Comparison of ENCODE assay signal across 1 cellular context in the genomic region with DNA sequence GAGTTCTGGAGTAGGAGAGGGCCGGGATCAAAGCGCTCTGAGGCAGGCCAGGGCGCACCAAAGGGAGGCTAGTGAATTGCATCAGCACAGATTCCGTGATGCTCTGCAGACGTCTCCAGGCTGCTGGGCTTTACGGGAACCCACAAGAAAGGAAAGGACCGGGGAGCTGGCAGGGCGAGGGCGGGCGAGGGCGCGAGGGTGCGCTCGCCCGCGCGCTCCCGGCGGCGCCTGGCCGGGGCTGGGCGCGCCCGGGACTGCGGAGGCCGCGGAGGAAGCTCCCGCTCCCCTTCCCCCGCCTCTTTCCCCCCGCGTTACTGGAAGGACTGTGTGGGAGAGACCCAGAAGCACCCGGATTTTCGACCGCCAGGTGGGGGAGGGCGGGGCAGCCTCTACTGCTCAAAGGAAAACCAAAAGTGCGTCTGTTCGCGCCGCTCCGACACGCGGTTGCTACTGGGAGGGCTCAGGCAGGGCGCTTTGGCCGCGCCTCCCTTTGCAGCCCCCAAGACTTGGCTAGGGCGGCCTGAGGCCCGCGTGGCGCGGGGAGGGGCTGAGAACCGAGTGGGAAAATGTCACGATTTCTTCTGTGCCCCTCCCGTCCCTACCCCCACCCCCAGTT.
TF ChIP-seq lines count a peak whose summit lies in the region.

No MANE protein-coding gene starts in this region.

TF ChIP-seq in GM12878, 131 proteins besides CTCF, POLR2A, EP300 and RAD21 (continued from another document):
- TF ChIP-seq, protein P1, sequence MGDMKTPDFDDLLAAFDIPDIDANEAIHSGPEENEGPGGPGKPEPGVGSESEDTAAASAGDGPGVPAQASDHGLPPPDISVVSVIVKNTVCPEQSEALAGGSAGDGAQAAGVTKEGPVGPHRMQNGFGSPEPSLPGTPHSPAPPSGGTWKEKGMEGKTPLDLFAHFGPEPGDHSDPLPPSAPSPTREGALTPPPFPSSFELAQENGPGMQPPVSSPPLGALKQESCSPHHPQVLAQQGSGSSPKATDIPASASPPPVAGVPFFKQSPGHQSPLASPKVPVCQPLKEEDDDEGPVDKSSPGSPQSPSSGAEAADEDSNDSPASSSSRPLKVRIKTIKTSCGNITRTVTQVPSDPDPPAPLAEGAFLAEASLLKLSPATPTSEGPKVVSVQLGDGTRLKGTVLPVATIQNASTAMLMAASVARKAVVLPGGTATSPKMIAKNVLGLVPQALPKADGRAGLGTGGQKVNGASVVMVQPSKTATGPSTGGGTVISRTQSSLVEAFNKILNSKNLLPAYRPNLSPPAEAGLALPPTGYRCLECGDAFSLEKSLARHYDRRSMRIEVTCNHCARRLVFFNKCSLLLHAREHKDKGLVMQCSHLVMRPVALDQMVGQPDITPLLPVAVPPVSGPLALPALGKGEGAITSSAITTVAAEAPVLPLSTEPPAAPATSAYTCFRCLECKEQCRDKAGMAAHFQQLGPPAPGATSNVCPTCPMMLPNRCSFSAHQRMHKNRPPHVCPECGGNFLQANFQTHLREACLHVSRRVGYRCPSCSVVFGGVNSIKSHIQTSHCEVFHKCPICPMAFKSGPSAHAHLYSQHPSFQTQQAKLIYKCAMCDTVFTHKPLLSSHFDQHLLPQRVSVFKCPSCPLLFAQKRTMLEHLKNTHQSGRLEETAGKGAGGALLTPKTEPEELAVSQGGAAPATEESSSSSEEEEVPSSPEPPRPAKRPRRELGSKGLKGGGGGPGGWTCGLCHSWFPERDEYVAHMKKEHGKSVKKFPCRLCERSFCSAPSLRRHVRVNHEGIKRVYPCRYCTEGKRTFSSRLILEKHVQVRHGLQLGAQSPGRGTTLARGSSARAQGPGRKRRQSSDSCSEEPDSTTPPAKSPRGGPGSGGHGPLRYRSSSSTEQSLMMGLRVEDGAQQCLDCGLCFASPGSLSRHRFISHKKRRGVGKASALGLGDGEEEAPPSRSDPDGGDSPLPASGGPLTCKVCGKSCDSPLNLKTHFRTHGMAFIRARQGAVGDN (IDR thresholded peaks at IDR 0.05), result 0 out of 2 replicates have a peak, but pooled peaks have one; percentile 11
- peak; percentile 90; the same call in 1 of the 2 replicates for TF ChIP-seq ASH2L (IDR thresholded peaks at IDR 0.05; ENCODE audit: borderline replicate concordance, low read depth)
- TF ChIP-seq RUNX3 (IDR thresholded peaks at IDR 0.05; ENCODE audit: low read length), result no peak
- peak; percentile 28; the same call in 1 of the 2 replicates for TF ChIP-seq DPF2 (IDR thresholded peaks at IDR 0.05)
- 0 out of 2 replicates have a peak, but pooled peaks have one; percentile 62 for TF ChIP-seq RBBP5 (conservative IDR thresholded peaks at IDR 0.05)
- TF ChIP-seq, protein P2, sequence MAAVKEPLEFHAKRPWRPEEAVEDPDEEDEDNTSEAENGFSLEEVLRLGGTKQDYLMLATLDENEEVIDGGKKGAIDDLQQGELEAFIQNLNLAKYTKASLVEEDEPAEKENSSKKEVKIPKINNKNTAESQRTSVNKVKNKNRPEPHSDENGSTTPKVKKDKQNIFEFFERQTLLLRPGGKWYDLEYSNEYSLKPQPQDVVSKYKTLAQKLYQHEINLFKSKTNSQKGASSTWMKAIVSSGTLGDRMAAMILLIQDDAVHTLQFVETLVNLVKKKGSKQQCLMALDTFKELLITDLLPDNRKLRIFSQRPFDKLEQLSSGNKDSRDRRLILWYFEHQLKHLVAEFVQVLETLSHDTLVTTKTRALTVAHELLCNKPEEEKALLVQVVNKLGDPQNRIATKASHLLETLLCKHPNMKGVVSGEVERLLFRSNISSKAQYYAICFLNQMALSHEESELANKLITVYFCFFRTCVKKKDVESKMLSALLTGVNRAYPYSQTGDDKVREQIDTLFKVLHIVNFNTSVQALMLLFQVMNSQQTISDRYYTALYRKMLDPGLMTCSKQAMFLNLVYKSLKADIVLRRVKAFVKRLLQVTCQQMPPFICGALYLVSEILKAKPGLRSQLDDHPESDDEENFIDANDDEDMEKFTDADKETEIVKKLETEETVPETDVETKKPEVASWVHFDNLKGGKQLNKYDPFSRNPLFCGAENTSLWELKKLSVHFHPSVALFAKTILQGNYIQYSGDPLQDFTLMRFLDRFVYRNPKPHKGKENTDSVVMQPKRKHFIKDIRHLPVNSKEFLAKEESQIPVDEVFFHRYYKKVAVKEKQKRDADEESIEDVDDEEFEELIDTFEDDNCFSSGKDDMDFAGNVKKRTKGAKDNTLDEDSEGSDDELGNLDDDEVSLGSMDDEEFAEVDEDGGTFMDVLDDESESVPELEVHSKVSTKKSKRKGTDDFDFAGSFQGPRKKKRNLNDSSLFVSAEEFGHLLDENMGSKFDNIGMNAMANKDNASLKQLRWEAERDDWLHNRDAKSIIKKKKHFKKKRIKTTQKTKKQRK (IDR thresholded peaks at IDR 0.05; ENCODE audit: low read depth, low read length), result no peak
- TF ChIP-seq TARDBP (IDR thresholded peaks at IDR 0.05; ENCODE audit: borderline replicate concordance), result no peak
- TF ChIP-seq WRNIP1 (IDR thresholded peaks at IDR 0.05; ENCODE audit: borderline replicate concordance, low read depth, low read length), result no peak
- peak; percentile 38; the same call in 1 of the 2 replicates for TF ChIP-seq SMARCA5 (IDR thresholded peaks at IDR 0.05)
- no peak for TF ChIP-seq SIX5 (IDR thresholded peaks at IDR 0.05; ENCODE audit: low read depth, low read length, severe bottlenecking)
- peak; percentile 68 for TF ChIP-seq IKZF1 (conservative IDR thresholded peaks at IDR 0.05)
- TF ChIP-seq BACH1 (IDR thresholded peaks at IDR 0.05; ENCODE audit: borderline replicate concordance), result 0 out of 2 replicates have a peak, but pooled peaks have one; percentile 39
- TF ChIP-seq EGR1 (IDR thresholded peaks at IDR 0.05; ENCODE audit: borderline replicate concordance in 1 of 2, low read depth in 2 of 2, low read length in 2 of 2), result 0 out of 3 replicates have a peak, but pooled peaks of 1 of the 2 experiments have one; percentile 9
- TF ChIP-seq CREM (IDR thresholded peaks at IDR 0.05; ENCODE audit: low read depth), result peak; percentile 11; the same call in 1 of the 2 replicates
- TF ChIP-seq MXI1 (IDR thresholded peaks at IDR 0.05; ENCODE audit: low read depth, low read length), result 0 out of 2 replicates have a peak, but pooled peaks have one; percentile 42
- TF ChIP-seq IRF4 (IDR thresholded peaks at IDR 0.05; ENCODE audit: low read depth, low read length), result no peak
